18 cellular contexts compared by ENCODE assay signal in the genomic region with DNA sequence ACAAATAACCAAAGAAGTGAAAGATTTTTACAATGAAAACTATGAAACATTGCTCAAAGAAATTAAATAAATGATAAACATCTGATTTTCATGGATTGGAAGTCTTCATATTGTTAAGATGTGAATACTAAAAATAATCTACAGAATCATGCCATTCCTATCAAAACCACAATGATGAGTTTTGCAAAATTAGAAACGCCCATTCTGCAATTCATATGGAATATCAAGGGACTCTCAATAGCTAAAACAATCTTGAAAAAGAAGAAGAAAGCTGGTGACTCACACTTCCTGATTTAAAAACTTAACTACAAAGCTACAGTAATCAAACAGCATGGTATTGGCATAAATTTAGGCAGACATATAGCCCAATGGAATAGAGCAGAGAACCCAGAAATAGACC. TPM values are rescaled to one million over a fixed set of nuclear protein-coding genes. Genes with fewer than 3 reads are reported as not detected.
DNase-seq lines count a peak whose midpoint lies in the region; ATAC-seq lines count a peak whose summit lies in the region.
"Had no signal": no experiment of that assay in that cellular context is flagged by ENCODE, and none has a peak within 500 bp of the region (broad histone marks: within the 10 kb centered on the region; RNA-seq: fewer than 3 reads in every experiment).

No MANE protein-coding gene starts in this region.

- ATAC-seq in activated T-helper 17 cell treated with anti-CD3 and anti-CD28 coated beads, Interleukin-2, amount 50 U/mL, for 72 hours (replicated peaks), result peak; percentile 23
- no peak for ATAC-seq in GM19463 (IDR thresholded peaks at IDR 0.05; ENCODE audit: unreplicated experiment)
- ATAC-seq in GM21515 (IDR thresholded peaks at IDR 0.05; ENCODE audit: unreplicated experiment), result no peak
- ATAC-seq: CD8-positive, alpha-beta T cell; GM12878; HCT116 had no signal

- peaks cover 13% of the 10 kb centered on the region for H3K4me1 Mint-ChIP-seq in activated T-helper 17 cell treated with anti-CD3 and anti-CD28 coated beads, Interleukin-2, amount 50 U/mL, for 72 hours
- H3K4me1 Mint-ChIP-seq: B cell had no signal

- peaks cover 17% of the 10 kb centered on the region for H3K36me3 Mint-ChIP-seq in activated T-helper 17 cell treated with anti-CD3 and anti-CD28 coated beads, Interleukin-2, amount 50 U/mL, for 72 hours (ENCODE audit: low read depth)

- H3K27ac Mint-ChIP-seq in activated T-helper 17 cell treated with anti-CD3 and anti-CD28 coated beads, Interleukin-2, amount 50 U/mL, for 72 hours, result no peak overlapping the region
- H3K27ac Mint-ChIP-seq: B cell; CD8-positive, alpha-beta T cell; HFFc6 had no signal

- peaks cover 6% of the 10 kb centered on the region for H3K9me3 Mint-ChIP-seq in activated T-helper 17 cell treated with anti-CD3 and anti-CD28 coated beads, Interleukin-2, amount 50 U/mL, for 72 hours

- H3K4me3 Mint-ChIP-seq in activated T-helper 17 cell treated with anti-CD3 and anti-CD28 coated beads, Interleukin-2, amount 50 U/mL, for 72 hours, result no peak overlapping the region
- H3K4me3 Mint-ChIP-seq: B cell; CD8-positive, alpha-beta T cell; HFFc6 had no signal

- DNase-seq in NOMO-1 treated with DMSO at 0.1 percent for 48 hours (lab: John Stamatoyannopoulos, UW; ENCODE audit: unreplicated experiment) (peak; percentile 5), NOMO-1 (lab: John Stamatoyannopoulos, UW; ENCODE audit: unreplicated experiment in 2 of 2) (no peak), fibroblast of peridontal ligament (ENCODE audit: extremely low read depth) (peak; percentile 71), epidermal melanocyte (ENCODE audit: insufficient read length, low spot score) (no peak)
- DNase-seq: 8988T; Calu3; CD8-positive, alpha-beta T cell; DMS79 treated with DMSO at 0.1 percent for 48 hours; GOT3; H7; HFFc6; IMR-90 had no signal

- no peaks in the 10 kb centered on the region for H3K27me3 Mint-ChIP-seq in activated T-helper 17 cell treated with anti-CD3 and anti-CD28 coated beads, Interleukin-2, amount 50 U/mL, for 72 hours
- H3K27me3 Mint-ChIP-seq: B cell had no signal

RNA-seq across cellular contexts. Expression of gene CCT2, which starts 40.2 kb away (rescaled TPM):
- total RNA-seq in activated T-helper 17 cell treated with anti-CD3 and anti-CD28 coated beads, Interleukin-2, amount 50 U/mL, for 72 hours, result 100 to 1,000 TPM; 178 to 384 TPM

Comparison
In these comparisons a context has a peak if more than half of its experiments do, and no peak if none do; other contexts are left out.
1. DNase-seq: peak in NOMO-1 treated with DMSO at 0.1 percent for 48 hours (single experiment) and fibroblast of peridontal ligament (single experiment); none in NOMO-1 (0 of 2) and epidermal melanocyte (single experiment).